Comparison of ENCODE assay signal across 8 cellular contexts in genomic region chr9:105694848-105695581, GRCh38. TPM values are rescaled to one million over a fixed set of nuclear protein-coding genes. Genes with fewer than 3 reads are reported as not detected.
DNase-seq lines count a peak whose midpoint lies in the region; ATAC-seq, FAIRE-seq and TF ChIP-seq lines count a peak whose summit lies in the region.

No MANE protein-coding gene starts in this region.

- H3K4me3 Mint-ChIP-seq in activated CD8-positive, alpha-beta T cell treated with anti-CD3 and anti-CD28 coated beads for 36 hours: peak overlapping the region; percentile 82

- TF ChIP-seq POLR2A in H1 (IDR thresholded peaks at IDR 0.05; ENCODE audit: control extremely low read depth in 1 of 2, low read depth in 2 of 2, low read length in 2 of 2): no peak

- H3K27ac Mint-ChIP-seq in activated CD8-positive, alpha-beta T cell treated with anti-CD3 and anti-CD28 coated beads for 36 hours: peak overlapping the region; percentile 65

- H3K79me1 ChIP-seq in H1 (ENCODE audit: low read depth, low read length) (no peaks in the 10 kb centered on the region), mesendoderm (ENCODE audit: low read length) (no peaks in the 10 kb centered on the region)

- no peak overlapping the region for H2BK20ac ChIP-seq in H1 (ENCODE audit: low read length)

- CTCF ChIA-PET in activated CD8-positive, alpha-beta T cell treated with anti-CD3 and anti-CD28 coated beads for 36 hours (lab: Charles Lee): interaction anchor here (1.7 to 2.9 kb wide), 2 partner anchors 23 to 147 kb away, joined by 3 to 14 read pairs; no protein-coding TSS in a partner anchor
- CTCF ChIA-PET in H1 (lab: Charles Lee; ENCODE audit: partially characterized antibody): no interaction called here

- H3K9ac ChIP-seq in H1 (replicated peaks in 1 of 4; ENCODE audit: extremely low read depth in 1 of 4, low read depth in 3 of 4, low read length in 3 of 4) (peak overlapping the region in 2 of 4 experiments; percentile 5 to 51; a peak in 2 of 7 replicates), mesendoderm (ENCODE audit: low read length) (peak overlapping the region; percentile 77)

- no peak overlapping the region for H2AK5ac ChIP-seq in H1 (ENCODE audit: low read depth, low read length)
- H2AK5ac ChIP-seq in mesendoderm (ENCODE audit: low read length): no peak overlapping the region

- no peak overlapping the region for H3K4ac ChIP-seq in H1 (replicated peaks; ENCODE audit: insufficient read length, low read depth, low read length)
- H3K4ac ChIP-seq in mesendoderm (ENCODE audit: low read depth, low read length): no peak overlapping the region

- H3K4me3 ChIP-seq in ACC112 (ENCODE audit: low read depth, low read length) (peak overlapping the region; percentile 87), H1 (ENCODE audit: extremely low read depth in 1 of 4, insufficient read depth in 2 of 4, low read depth in 3 of 4, low read length in 4 of 4) (peak overlapping the region; percentile 71 to 85 (median 76)), mesendoderm (ENCODE audit: low read length) (peak overlapping the region; percentile 85)

- H3K4me1 Mint-ChIP-seq in activated CD8-positive, alpha-beta T cell treated with anti-CD3 and anti-CD28 coated beads for 36 hours (ENCODE audit: low read depth): peaks cover 33% of the 10 kb centered on the region

- H4K8ac ChIP-seq in H1 (ENCODE audit: extremely low read depth, insufficient read depth, low read length) (no peak overlapping the region; the same call in 1 of the 2 replicates), mesendoderm (ENCODE audit: low read depth, low read length) (no peak overlapping the region)

- no peak for FAIRE-seq in H1 (lab: Jason Lieb, UNC)

- no peaks in the 10 kb centered on the region for H3K9me3 Mint-ChIP-seq in activated CD8-positive, alpha-beta T cell treated with anti-CD3 and anti-CD28 coated beads for 36 hours

- no peaks in the 10 kb centered on the region for H3K36me3 Mint-ChIP-seq in activated CD8-positive, alpha-beta T cell treated with anti-CD3 and anti-CD28 coated beads for 36 hours (ENCODE audit: low read depth)

- peaks cover 14% of the 10 kb centered on the region for H3K27me3 Mint-ChIP-seq in activated CD8-positive, alpha-beta T cell treated with anti-CD3 and anti-CD28 coated beads for 36 hours

- peak overlapping the region; percentile 89 for H2AFZ ChIP-seq in ACC112 (ENCODE audit: low read length, unreplicated experiment)
- peak overlapping the region; percentile 55 for H2AFZ ChIP-seq in H1 (ENCODE audit: low read length)

- H3K79me2 ChIP-seq in ACC112 (ENCODE audit: control insufficient read depth, insufficient read depth, low read length, unreplicated experiment) (peaks cover 17% of the 10 kb centered on the region), H1 (ENCODE audit: control insufficient read depth in 1 of 2, insufficient read depth in 2 of 2, low read length in 2 of 2) (0 out of 4 replicates have a peak, but pooled peaks cover 0 to 7% of the 10 kb centered on the region in 2 experiments), mesendoderm (ENCODE audit: control insufficient read depth, insufficient read depth, low read length) (no peaks in the 10 kb centered on the region)

- H3K23ac ChIP-seq in H1 (ENCODE audit: insufficient read length) (no peak overlapping the region), mesendoderm (ENCODE audit: low read length) (no peak overlapping the region)

- H2BK12ac ChIP-seq in H1 (ENCODE audit: low read depth, low read length): no peak overlapping the region

- no peak for TF ChIP-seq RAD21 in H1 (IDR thresholded peaks at IDR 0.05 in 1 of 2, conservative IDR thresholded peaks at IDR 0.05 in 1 of 2; ENCODE audit: low read depth in 2 of 2, low read length in 2 of 2)

- H3K27ac ChIP-seq in ACC112 (ENCODE audit: low read depth, low read length): peak overlapping the region; percentile 30; the same call in 1 of the 2 replicates
- H3K27ac ChIP-seq in H1 (ENCODE audit: low read depth, low read length): no peak overlapping the region
- no peak overlapping the region for H3K27ac ChIP-seq in mesendoderm (ENCODE audit: low read depth, low read length)

- H3K23me2 ChIP-seq in H1 (ENCODE audit: low read depth, low read length): peaks cover 9% of the 10 kb centered on the region

- WGBS in H1 (ENCODE audit: extremely low coverage in 1 of 2, insufficient coverage in 1 of 2, insufficient read length in 1 of 2, insufficient replicate concordance in 2 of 2, low coverage in 1 of 2, low lambda C conversion rate in 2 of 2, missing lambda C conversion rate in 1 of 2), 2 experiments: 9% methylated on average over 33 of the region's 42 CpGs; no CpG with 5 or more reads in 1 of the 2 experiments
- WGBS in mesendoderm (ENCODE audit: extremely low coverage, insufficient coverage, low lambda C conversion rate): no CpG with 5 or more reads among the region's 42 CpGs

- H3K9me3 ChIP-seq in H1 (ENCODE audit: insufficient read depth in 2 of 2, low read depth in 1 of 2, low read length in 1 of 2): no peaks in the 10 kb centered on the region

- H3K14ac ChIP-seq in H1 (ENCODE audit: insufficient read length): no peak overlapping the region

- H2BK120ac ChIP-seq in H1 (replicated peaks; ENCODE audit: low read depth, low read length) (no peak overlapping the region), mesendoderm (ENCODE audit: low read depth, low read length) (no peak overlapping the region)

- intact Hi-C loops in activated CD8-positive, alpha-beta T cell treated with anti-CD3 and anti-CD28 coated beads for 36 hours (cut with micrococcal nuclease): no loop called here

- DNase-seq in NCI-H510A treated with DMSO at 0.1 percent for 48 hours (lab: John Stamatoyannopoulos, UW): peak; percentile 62
- peak; percentile 62 for DNase-seq in activated CD8-positive, alpha-beta T cell treated with anti-CD3 and anti-CD28 coated beads for 36 hours
- DNase-seq in H1 (ENCODE audit: low read depth in 1 of 2, low spot score in 2 of 2): peak in 1 of 2 experiments; percentile 75
- DNase-seq in mesendoderm: peak; percentile 72
- peak; percentile 14 to 18 for DNase-seq in stimulated activated CD8-positive, alpha-beta memory T cell treated with anti-CD3 and anti-CD28 coated beads, Interleukin-15, amount 100 ng/mL, for 4 hours (ENCODE audit: low read depth in 2 of 2)

- H3K56ac ChIP-seq in H1 (replicated peaks; ENCODE audit: insufficient read length, low read depth, low read length) (no peak overlapping the region), mesendoderm (ENCODE audit: low read length) (peak overlapping the region; percentile 92)

- no peak for TF ChIP-seq CTCF in activated CD8-positive, alpha-beta T cell treated with anti-CD3 and anti-CD28 coated beads for 36 hours (IDR thresholded peaks at IDR 0.05)
- TF ChIP-seq CTCF in H1 (IDR thresholded peaks at IDR 0.05; ENCODE audit: control extremely low read depth in 1 of 3, insufficient read depth in 1 of 3, low read depth in 1 of 3, low read length in 3 of 3): no peak

- H3K4me2 ChIP-seq in H1 (ENCODE audit: insufficient read depth in 1 of 2, low read depth in 2 of 2, low read length in 2 of 2) (peak overlapping the region; percentile 88 to 90), mesendoderm (ENCODE audit: low read length) (peak overlapping the region; percentile 90)

- H4K91ac ChIP-seq in H1 (replicated peaks; ENCODE audit: insufficient read length, low read length): no peak overlapping the region

- H3K36me3 ChIP-seq in ACC112 (ENCODE audit: insufficient read depth, low read length) (no peaks in the 10 kb centered on the region), H1 (ENCODE audit: control insufficient read depth in 2 of 4, insufficient read depth in 4 of 4, low read length in 3 of 4) (no peaks in the 10 kb centered on the region), mesendoderm (ENCODE audit: control insufficient read depth, insufficient read depth, low read length) (no peaks in the 10 kb centered on the region)

- H3K4me1 ChIP-seq in ACC112 (ENCODE audit: control insufficient read depth, insufficient read depth, low read length, unreplicated experiment) (peaks cover 20% of the 10 kb centered on the region), H1 (replicated peaks in 1 of 4; ENCODE audit: control insufficient read depth in 3 of 4, insufficient read depth in 4 of 4, low read length in 3 of 4) (peaks cover 2 to 5% (median 3%) of the 10 kb centered on the region in 4 experiments; a peak in 5 of 7 replicates), mesendoderm (ENCODE audit: control insufficient read depth, low read depth, low read length) (peaks cover 7% of the 10 kb centered on the region)

- H2BK15ac ChIP-seq in H1 (ENCODE audit: low read length): no peak overlapping the region
- no peak overlapping the region for H2BK15ac ChIP-seq in mesendoderm (replicated peaks; ENCODE audit: low read depth)

- H4K5ac ChIP-seq in H1 (ENCODE audit: insufficient read length, low read depth, low read length) (no peak overlapping the region), mesendoderm (ENCODE audit: low read length) (no peak overlapping the region)

- H3K18ac ChIP-seq in H1 (ENCODE audit: extremely low read depth, low read length) (no peak overlapping the region), mesendoderm (ENCODE audit: low read length) (peak overlapping the region; percentile 77)

- POLR2A ChIA-PET in activated CD8-positive, alpha-beta T cell treated with anti-CD3 and anti-CD28 coated beads for 36 hours (lab: Charles Lee): no interaction called here
- POLR2A ChIA-PET in H1 (lab: Charles Lee; ENCODE audit: partially characterized antibody): interaction anchor here (0.9 to 1.4 kb wide), 2 partner anchors 17 to 38 kb away, joined by 3 to 5 read pairs; no protein-coding TSS in a partner anchor

- H4K20me1 ChIP-seq in H1 (replicated peaks in 1 of 2; ENCODE audit: control insufficient read depth in 1 of 2, insufficient read depth in 2 of 2, low read length in 2 of 2): peaks cover 0 to 5% of the 10 kb centered on the region in 2 experiments

- peaks cover 12% of the 10 kb centered on the region for H3K27me3 ChIP-seq in ACC112 (ENCODE audit: insufficient read depth, low read length)
- peaks cover 4 to 31% (median 19%) of the 10 kb centered on the region in 4 experiments; a peak in 6 of 7 replicates for H3K27me3 ChIP-seq in H1 (replicated peaks in 1 of 4; ENCODE audit: control insufficient read depth in 3 of 4, extremely low read depth in 1 of 4, insufficient read depth in 3 of 4, low read length in 3 of 4)
- peaks cover 9% of the 10 kb centered on the region for H3K27me3 ChIP-seq in mesendoderm (ENCODE audit: insufficient read depth, low read length, poor library complexity)

- ATAC-seq in GM18520 (IDR thresholded peaks at IDR 0.05; ENCODE audit: unreplicated experiment) (peak; percentile 56), HG03064 (IDR thresholded peaks at IDR 0.05; ENCODE audit: low read depth, unreplicated experiment) (peak; percentile 52)
- ATAC-seq in activated CD8-positive, alpha-beta T cell treated with anti-CD3 and anti-CD28 coated beads for 36 hours: peak; percentile 72

- H2BK5ac ChIP-seq in H1 (ENCODE audit: low read depth, low read length) (no peak overlapping the region), mesendoderm (ENCODE audit: low read length) (no peak overlapping the region)

- TF ChIP-seq EP300 in H1 (IDR thresholded peaks at IDR 0.05; ENCODE audit: borderline replicate concordance in 1 of 2, low read depth in 2 of 2, low read length in 2 of 2): no peak

RNA-seq across cellular contexts. Expression of gene TMEM38B, which starts 0.7 kb away (rescaled TPM):
- total RNA-seq in activated CD8-positive, alpha-beta T cell treated with anti-CD3 and anti-CD28 coated beads for 36 hours: 10 to 100 TPM in 1 of 2 experiments, 1 to 10 TPM in 1; 8.2 to 11.3 TPM
- total RNA-seq in H1 (2021; fragmentation: NEBNext Ultra II Directional; extraction: Animal tissue kit (Norgen Biotek cat#: 25700)): 12.4 and 17.5 TPM in 2 replicates
- polyA plus RNA-seq in H1 (2011; rRNA removed): 5.6 and 10.6 TPM in 2 replicates
- polyA plus RNA-seq in H1 (2011; cell fraction: cytosol; rRNA removed): 11.6 TPM
- polyA plus RNA-seq in H1 (2011; cell fraction: nucleus; rRNA removed): 3.0 TPM
- 7.6 to 16.4 TPM (median 11.3 TPM) in 4 replicates for polyA plus RNA-seq in H1 (2012, experiment 1 of 2)
- 1.3 TPM for polyA plus RNA-seq in H1 (2012, experiment 2 of 2)
- polyA plus RNA-seq in H1 (2013, experiment 1 of 2): 9.5 TPM
- 12.4 TPM for polyA plus RNA-seq in H1 (2013, experiment 2 of 2)
- 9.0 and 13.4 TPM in 2 replicates for polyA minus RNA-seq in H1 (2011; rRNA and poly(A)+ RNA removed)
- polyA minus RNA-seq in H1 (2011; cell fraction: cytosol; rRNA and poly(A)+ RNA removed): 13.2 TPM
- polyA minus RNA-seq in H1 (2011; cell fraction: nucleus; rRNA and poly(A)+ RNA removed): 14.7 TPM
- 7.1 TPM for polyA plus RNA-seq in mesendoderm (2013, experiment 1 of 2)
- polyA plus RNA-seq in mesendoderm (2013, experiment 2 of 2): 8.6 TPM

RNA-seq across cellular contexts. Expression of gene TAL2, which starts 32.8 kb away (rescaled TPM):
- not detected for total RNA-seq in activated CD8-positive, alpha-beta T cell treated with anti-CD3 and anti-CD28 coated beads for 36 hours
- total RNA-seq in H1 (2021; fragmentation: NEBNext Ultra II Directional; extraction: Animal tissue kit (Norgen Biotek cat#: 25700)): 0.65 TPM in 1 of 2 replicates, not detected in the other
- polyA plus RNA-seq in H1 (2011; rRNA removed): 0.47 and 0.82 TPM in 2 replicates
- 0.25 TPM for polyA plus RNA-seq in H1 (2011; cell fraction: cytosol; rRNA removed)
- 0.48 TPM for polyA plus RNA-seq in H1 (2011; cell fraction: nucleus; rRNA removed)
- 0.35 to 0.98 TPM (median 0.74 TPM) in 3 of 4 replicates, not detected in the other for polyA plus RNA-seq in H1 (2012, experiment 1 of 2)
- polyA plus RNA-seq in H1 (2012, experiment 2 of 2): not detected
- 0.41 TPM for polyA plus RNA-seq in H1 (2013, experiment 1 of 2)
- polyA plus RNA-seq in H1 (2013, experiment 2 of 2): 0.61 TPM
- 0.44 and 1.3 TPM in 2 replicates for polyA minus RNA-seq in H1 (2011; rRNA and poly(A)+ RNA removed)
- not detected for polyA minus RNA-seq in H1 (2011; cell fraction: cytosol; rRNA and poly(A)+ RNA removed)
- polyA minus RNA-seq in H1 (2011; cell fraction: nucleus; rRNA and poly(A)+ RNA removed): not detected
- polyA plus RNA-seq in mesendoderm (2013, experiment 1 of 2): 0.42 TPM
- 0.42 TPM for polyA plus RNA-seq in mesendoderm (2013, experiment 2 of 2)
